In the genomic region with DNA sequence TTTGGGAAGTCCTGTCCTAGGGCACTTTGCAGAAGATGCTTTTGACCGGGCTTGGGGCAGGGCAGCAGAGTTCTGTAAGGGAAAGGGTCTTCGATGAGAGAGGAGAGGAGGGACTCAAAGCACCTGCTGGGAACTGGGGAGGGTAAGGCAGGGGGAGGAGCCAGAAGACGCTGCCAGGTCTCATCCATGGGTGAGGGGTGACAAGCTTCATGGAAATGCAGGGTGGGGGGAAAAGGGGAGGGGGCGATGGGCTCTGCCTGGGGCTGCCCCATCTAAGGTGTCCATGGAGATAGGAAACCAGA, we compare ENCODE assay signal across 15 cellular contexts.
"Had no signal": no experiment of that assay in that cellular context is flagged by ENCODE, and none has a peak within 500 bp of the region (broad histone marks: within the 10 kb centered on the region; RNA-seq: fewer than 3 reads in every experiment).

No MANE protein-coding gene starts in this region.

- H3K27me3 ChIP-seq: breast epithelium, esophagus squamous epithelium, ovary, right lobe of liver had no signal

- H3K9me3 ChIP-seq: breast epithelium, esophagus squamous epithelium, ovary, right lobe of liver, thoracic aorta had no signal

- H3K4me3 ChIP-seq: breast epithelium, esophagus squamous epithelium, ovary, right lobe of liver, SK-N-MC, thoracic aorta had no signal

- H3K36me3 ChIP-seq: breast epithelium, esophagus squamous epithelium, ovary, right lobe of liver, thoracic aorta had no signal

- DNase-seq: activated gamma-delta T cell; activated naive CD8-positive, alpha-beta T cell treated with anti-CD3 and anti-CD28 coated beads for 36 hours; activated T-cell treated with anti-CD3 and anti-CD28 coated beads, Interleukin-2, amount 50 U/mL, for 1 hour; aorta; esophagus squamous epithelium; foreskin fibroblast; mesenchymal stem cell; ovary; stimulated activated CD4-positive, alpha-beta T cell treated with anti-CD3 and anti-CD28 coated beads, Interleukin-2, amount 100 ng/mL, for 24 hours had no signal

- H3K4me1 ChIP-seq: breast epithelium, right lobe of liver had no signal

- H3K27me3 Mint-ChIP-seq: activated naive CD8-positive, alpha-beta T cell treated with anti-CD3 and anti-CD28 coated beads for 36 hours; stimulated activated naive CD8-positive, alpha-beta T cell treated with anti-CD3 and anti-CD28 coated beads, Interleukin-15, Interleukin-2, amounts not matched to agents 100 ng/mL and 50 ng/mL, for 24 hours had no signal

- H3K27ac ChIP-seq: breast epithelium, ovary, right lobe of liver, SK-N-MC, thoracic aorta, VCaP had no signal

- H3K4me3 Mint-ChIP-seq: stimulated activated naive CD8-positive, alpha-beta T cell treated with anti-CD3 and anti-CD28 coated beads, Interleukin-15, Interleukin-2, amounts not matched to agents 100 ng/mL and 50 ng/mL, for 24 hours had no signal
